ENCODE assay signal across 1 cellular context in the genomic region with DNA sequence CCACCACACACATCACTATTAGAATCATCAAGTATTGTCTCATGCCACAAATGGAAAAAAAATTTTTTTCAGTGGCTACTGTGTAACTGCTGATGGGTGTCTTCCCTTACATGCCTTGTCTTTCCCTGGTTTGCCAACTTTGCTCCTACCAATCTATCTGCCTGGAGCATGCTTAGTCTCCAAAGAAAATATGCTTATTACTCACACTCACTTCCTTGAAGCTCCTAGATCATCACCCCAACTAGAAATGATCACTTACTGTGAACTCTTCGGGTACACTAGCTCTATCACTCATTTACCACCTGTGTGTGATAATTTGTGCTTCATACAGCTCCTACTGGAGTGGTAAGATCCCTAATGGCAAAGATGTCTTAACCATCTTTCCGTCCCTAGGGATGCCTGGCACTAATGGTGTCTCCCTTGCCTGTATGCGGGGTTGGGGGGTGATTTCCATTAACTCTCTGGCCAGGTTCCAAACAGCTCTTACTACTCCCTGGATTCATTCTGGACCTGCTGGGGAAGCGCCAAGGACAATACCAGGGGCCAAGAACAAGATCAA.
TF ChIP-seq lines count a peak whose summit lies in the region.

No MANE protein-coding gene starts in this region.

TF ChIP-seq in GM12878, 131 proteins besides CTCF, POLR2A, EP300 and RAD21 (continued from another document):
- TF ChIP-seq MYB (IDR thresholded peaks at IDR 0.05; ENCODE audit: borderline replicate concordance, low read depth, low read length) (no peak), GABPA (IDR thresholded peaks at IDR 0.05; ENCODE audit: low read depth) (no peak), MEF2B (IDR thresholded peaks at IDR 0.05; ENCODE audit: partially characterized antibody, poor library complexity, severe bottlenecking) (no peak), SRF (IDR thresholded peaks at IDR 0.05; ENCODE audit: low read depth in 2 of 2, low read length in 2 of 2) (no peak), CREM (IDR thresholded peaks at IDR 0.05; ENCODE audit: low read depth) (no peak), EED (IDR thresholded peaks at IDR 0.05; ENCODE audit: low read depth) (no peak), SPI1 (IDR thresholded peaks at IDR 0.05; ENCODE audit: borderline replicate concordance, insufficient read depth, low read depth, low read length) (no peak), RELA (IDR thresholded peaks at IDR 0.05; ENCODE audit: borderline replicate concordance, partially characterized antibody) (no peak), YY1 (IDR thresholded peaks at IDR 0.05; ENCODE audit: low read depth, low read length) (no peak), CBX3 (IDR thresholded peaks at IDR 0.05; ENCODE audit: borderline replicate concordance, low read depth) (no peak), KAT2A (conservative IDR thresholded peaks at IDR 0.05; ENCODE audit: control insufficient read depth, low read depth, low read length) (no peak), HCFC1 (IDR thresholded peaks at IDR 0.05; ENCODE audit: low read length) (no peak)
- TF ChIP-seq, protein P1, sequence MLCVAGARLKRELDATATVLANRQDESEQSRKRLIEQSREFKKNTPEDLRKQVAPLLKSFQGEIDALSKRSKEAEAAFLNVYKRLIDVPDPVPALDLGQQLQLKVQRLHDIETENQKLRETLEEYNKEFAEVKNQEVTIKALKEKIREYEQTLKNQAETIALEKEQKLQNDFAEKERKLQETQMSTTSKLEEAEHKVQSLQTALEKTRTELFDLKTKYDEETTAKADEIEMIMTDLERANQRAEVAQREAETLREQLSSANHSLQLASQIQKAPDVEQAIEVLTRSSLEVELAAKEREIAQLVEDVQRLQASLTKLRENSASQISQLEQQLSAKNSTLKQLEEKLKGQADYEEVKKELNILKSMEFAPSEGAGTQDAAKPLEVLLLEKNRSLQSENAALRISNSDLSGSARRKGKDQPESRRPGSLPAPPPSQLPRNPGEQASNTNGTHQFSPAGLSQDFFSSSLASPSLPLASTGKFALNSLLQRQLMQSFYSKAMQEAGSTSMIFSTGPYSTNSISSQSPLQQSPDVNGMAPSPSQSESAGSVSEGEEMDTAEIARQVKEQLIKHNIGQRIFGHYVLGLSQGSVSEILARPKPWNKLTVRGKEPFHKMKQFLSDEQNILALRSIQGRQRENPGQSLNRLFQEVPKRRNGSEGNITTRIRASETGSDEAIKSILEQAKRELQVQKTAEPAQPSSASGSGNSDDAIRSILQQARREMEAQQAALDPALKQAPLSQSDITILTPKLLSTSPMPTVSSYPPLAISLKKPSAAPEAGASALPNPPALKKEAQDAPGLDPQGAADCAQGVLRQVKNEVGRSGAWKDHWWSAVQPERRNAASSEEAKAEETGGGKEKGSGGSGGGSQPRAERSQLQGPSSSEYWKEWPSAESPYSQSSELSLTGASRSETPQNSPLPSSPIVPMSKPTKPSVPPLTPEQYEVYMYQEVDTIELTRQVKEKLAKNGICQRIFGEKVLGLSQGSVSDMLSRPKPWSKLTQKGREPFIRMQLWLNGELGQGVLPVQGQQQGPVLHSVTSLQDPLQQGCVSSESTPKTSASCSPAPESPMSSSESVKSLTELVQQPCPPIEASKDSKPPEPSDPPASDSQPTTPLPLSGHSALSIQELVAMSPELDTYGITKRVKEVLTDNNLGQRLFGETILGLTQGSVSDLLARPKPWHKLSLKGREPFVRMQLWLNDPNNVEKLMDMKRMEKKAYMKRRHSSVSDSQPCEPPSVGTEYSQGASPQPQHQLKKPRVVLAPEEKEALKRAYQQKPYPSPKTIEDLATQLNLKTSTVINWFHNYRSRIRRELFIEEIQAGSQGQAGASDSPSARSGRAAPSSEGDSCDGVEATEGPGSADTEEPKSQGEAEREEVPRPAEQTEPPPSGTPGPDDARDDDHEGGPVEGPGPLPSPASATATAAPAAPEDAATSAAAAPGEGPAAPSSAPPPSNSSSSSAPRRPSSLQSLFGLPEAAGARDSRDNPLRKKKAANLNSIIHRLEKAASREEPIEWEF (IDR thresholded peaks at IDR 0.05; ENCODE audit: insufficient replicate concordance, low read depth, low read length): no peak
- TF ChIP-seq, protein P2, sequence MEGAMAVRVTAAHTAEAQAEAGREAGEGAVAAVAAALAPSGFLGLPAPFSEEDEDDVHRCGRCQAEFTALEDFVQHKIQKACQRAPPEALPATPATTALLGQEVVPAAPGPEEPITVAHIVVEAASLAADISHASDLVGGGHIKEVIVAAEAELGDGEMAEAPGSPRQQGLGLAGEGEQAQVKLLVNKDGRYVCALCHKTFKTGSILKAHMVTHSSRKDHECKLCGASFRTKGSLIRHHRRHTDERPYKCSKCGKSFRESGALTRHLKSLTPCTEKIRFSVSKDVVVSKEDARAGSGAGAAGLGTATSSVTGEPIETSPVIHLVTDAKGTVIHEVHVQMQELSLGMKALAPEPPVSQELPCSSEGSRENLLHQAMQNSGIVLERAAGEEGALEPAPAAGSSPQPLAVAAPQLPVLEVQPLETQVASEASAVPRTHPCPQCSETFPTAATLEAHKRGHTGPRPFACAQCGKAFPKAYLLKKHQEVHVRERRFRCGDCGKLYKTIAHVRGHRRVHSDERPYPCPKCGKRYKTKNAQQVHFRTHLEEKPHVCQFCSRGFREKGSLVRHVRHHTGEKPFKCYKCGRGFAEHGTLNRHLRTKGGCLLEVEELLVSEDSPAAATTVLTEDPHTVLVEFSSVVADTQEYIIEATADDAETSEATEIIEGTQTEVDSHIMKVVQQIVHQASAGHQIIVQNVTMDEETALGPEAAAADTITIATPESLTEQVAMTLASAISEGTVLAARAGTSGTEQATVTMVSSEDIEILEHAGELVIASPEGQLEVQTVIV (IDR thresholded peaks at IDR 0.05; ENCODE audit: borderline replicate concordance, partially characterized antibody): no peak
- TF ChIP-seq, protein P3, sequence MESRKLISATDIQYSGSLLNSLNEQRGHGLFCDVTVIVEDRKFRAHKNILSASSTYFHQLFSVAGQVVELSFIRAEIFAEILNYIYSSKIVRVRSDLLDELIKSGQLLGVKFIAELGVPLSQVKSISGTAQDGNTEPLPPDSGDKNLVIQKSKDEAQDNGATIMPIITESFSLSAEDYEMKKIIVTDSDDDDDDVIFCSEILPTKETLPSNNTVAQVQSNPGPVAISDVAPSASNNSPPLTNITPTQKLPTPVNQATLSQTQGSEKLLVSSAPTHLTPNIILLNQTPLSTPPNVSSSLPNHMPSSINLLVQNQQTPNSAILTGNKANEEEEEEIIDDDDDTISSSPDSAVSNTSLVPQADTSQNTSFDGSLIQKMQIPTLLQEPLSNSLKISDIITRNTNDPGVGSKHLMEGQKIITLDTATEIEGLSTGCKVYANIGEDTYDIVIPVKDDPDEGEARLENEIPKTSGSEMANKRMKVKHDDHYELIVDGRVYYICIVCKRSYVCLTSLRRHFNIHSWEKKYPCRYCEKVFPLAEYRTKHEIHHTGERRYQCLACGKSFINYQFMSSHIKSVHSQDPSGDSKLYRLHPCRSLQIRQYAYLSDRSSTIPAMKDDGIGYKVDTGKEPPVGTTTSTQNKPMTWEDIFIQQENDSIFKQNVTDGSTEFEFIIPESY (IDR thresholded peaks at IDR 0.05): no peak
- TF ChIP-seq, protein P4, sequence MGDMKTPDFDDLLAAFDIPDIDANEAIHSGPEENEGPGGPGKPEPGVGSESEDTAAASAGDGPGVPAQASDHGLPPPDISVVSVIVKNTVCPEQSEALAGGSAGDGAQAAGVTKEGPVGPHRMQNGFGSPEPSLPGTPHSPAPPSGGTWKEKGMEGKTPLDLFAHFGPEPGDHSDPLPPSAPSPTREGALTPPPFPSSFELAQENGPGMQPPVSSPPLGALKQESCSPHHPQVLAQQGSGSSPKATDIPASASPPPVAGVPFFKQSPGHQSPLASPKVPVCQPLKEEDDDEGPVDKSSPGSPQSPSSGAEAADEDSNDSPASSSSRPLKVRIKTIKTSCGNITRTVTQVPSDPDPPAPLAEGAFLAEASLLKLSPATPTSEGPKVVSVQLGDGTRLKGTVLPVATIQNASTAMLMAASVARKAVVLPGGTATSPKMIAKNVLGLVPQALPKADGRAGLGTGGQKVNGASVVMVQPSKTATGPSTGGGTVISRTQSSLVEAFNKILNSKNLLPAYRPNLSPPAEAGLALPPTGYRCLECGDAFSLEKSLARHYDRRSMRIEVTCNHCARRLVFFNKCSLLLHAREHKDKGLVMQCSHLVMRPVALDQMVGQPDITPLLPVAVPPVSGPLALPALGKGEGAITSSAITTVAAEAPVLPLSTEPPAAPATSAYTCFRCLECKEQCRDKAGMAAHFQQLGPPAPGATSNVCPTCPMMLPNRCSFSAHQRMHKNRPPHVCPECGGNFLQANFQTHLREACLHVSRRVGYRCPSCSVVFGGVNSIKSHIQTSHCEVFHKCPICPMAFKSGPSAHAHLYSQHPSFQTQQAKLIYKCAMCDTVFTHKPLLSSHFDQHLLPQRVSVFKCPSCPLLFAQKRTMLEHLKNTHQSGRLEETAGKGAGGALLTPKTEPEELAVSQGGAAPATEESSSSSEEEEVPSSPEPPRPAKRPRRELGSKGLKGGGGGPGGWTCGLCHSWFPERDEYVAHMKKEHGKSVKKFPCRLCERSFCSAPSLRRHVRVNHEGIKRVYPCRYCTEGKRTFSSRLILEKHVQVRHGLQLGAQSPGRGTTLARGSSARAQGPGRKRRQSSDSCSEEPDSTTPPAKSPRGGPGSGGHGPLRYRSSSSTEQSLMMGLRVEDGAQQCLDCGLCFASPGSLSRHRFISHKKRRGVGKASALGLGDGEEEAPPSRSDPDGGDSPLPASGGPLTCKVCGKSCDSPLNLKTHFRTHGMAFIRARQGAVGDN (IDR thresholded peaks at IDR 0.05): no peak
